In genomic region chr5:162801235-162801634, GRCh38 we compare ENCODE assay signal across 19 cellular contexts.
DNase-seq lines count a peak whose midpoint lies in the region; ATAC-seq and TF ChIP-seq lines count a peak whose summit lies in the region.
"Had no signal": no experiment of that assay in that cellular context is flagged by ENCODE, and none has a peak within 500 bp of the region (broad histone marks: within the 10 kb centered on the region; RNA-seq: fewer than 3 reads in every experiment).

No MANE protein-coding gene starts in this region.

- no peaks in the 10 kb centered on the region for H3K27me3 ChIP-seq in liver (ENCODE audit: control insufficient read depth in 4 of 4, insufficient read depth in 4 of 4, low read length in 3 of 4)
- H3K27me3 ChIP-seq in right lobe of liver: no peaks in the 10 kb centered on the region
- no peaks in the 10 kb centered on the region for H3K27me3 ChIP-seq in MG63
- H3K27me3 ChIP-seq: BE2C; BLaER1 treated with 17β-estradiol and CSF1 and Interleukin-3, amounts not matched to agents 10 nM and 100 nM had no signal

- no peaks in the 10 kb centered on the region for H3K4me1 ChIP-seq in liver (ENCODE audit: control insufficient read depth in 4 of 4, insufficient read depth in 4 of 4, low read length in 3 of 4)
- no peaks in the 10 kb centered on the region for H3K4me1 ChIP-seq in right lobe of liver
- H3K4me1 ChIP-seq: BE2C; BLaER1 treated with 17β-estradiol and CSF1 and Interleukin-3, amounts not matched to agents 10 nM and 100 nM had no signal

- no peak for TF ChIP-seq CTCF in liver (IDR thresholded peaks at IDR 0.05; ENCODE audit: low read depth, low read length, missing input control)
- no peak for TF ChIP-seq CTCF in right lobe of liver (IDR thresholded peaks at IDR 0.05)
- no peak for TF ChIP-seq CTCF in retinal pigment epithelial cell (conservative IDR thresholded peaks at IDR 0.05; ENCODE audit: low read depth, low read length)

- intact Hi-C loops in right lobe of liver (cut with DNase I): no loop called here

- no peak overlapping the region for H3K9ac ChIP-seq in liver (ENCODE audit: low read depth in 1 of 2, low read length in 2 of 2)
- H3K9ac ChIP-seq: BLaER1 treated with 17β-estradiol and CSF1 and Interleukin-3, amounts not matched to agents 10 nM and 100 nM; GM23248 had no signal

- ATAC-seq in right lobe of liver (no peak), GM18858 (IDR thresholded peaks at IDR 0.05; ENCODE audit: unreplicated experiment) (no peak)
- ATAC-seq: GM12878, HCT116 had no signal

- TF ChIP-seq POLR2A in right lobe of liver (IDR thresholded peaks at IDR 0.05): no peak

- H3K27ac ChIP-seq in liver (ENCODE audit: low read depth in 1 of 2, low read length in 2 of 2) (no peak overlapping the region), right lobe of liver (no peak overlapping the region)
- H3K27ac ChIP-seq: BLaER1 treated with 17β-estradiol and CSF1 and Interleukin-3, amounts not matched to agents 10 nM and 100 nM; GM23248 had no signal

- 81% methylated on average over 1 of the region's 1 CpG for WGBS in liver
- WGBS in right lobe of liver (ENCODE audit: insufficient coverage, low coverage, low lambda C conversion rate, missing lambda C conversion rate): 53% methylated on average over 1 of the region's 1 CpG

- DNase-seq in right lobe of liver: no peak
- peak; percentile 9 for DNase-seq in MG63
- DNase-seq in retinal pigment epithelial cell (ENCODE audit: low read depth): peak; percentile 26
- DNase-seq in NCI-H748 (lab: John Stamatoyannopoulos, UW; ENCODE audit: unreplicated experiment): no peak
- DNase-seq: AML-193; BE2C; CD4-positive, alpha-beta T cell; CD8-positive, alpha-beta memory T cell; DMS 273 treated with DMSO at 0.1 percent for 48 hours; DMS79; EL; GDM1; GM23248; H9 had no signal

- no peak overlapping the region for H3K4me3 ChIP-seq in liver (ENCODE audit: low read depth in 1 of 3, low read length in 3 of 3)
- H3K4me3 ChIP-seq in right lobe of liver: no peak overlapping the region
- H3K4me3 ChIP-seq in MG63: no peak overlapping the region
- H3K4me3 ChIP-seq in retinal pigment epithelial cell (ENCODE audit: low read length): no peak overlapping the region
- H3K4me3 ChIP-seq: BLaER1 treated with 17β-estradiol and CSF1 and Interleukin-3, amounts not matched to agents 10 nM and 100 nM; GM12878; GM23248 had no signal

- TF ChIP-seq RAD21 in liver (IDR thresholded peaks at IDR 0.05): no peak

- H3K36me3 ChIP-seq in liver (ENCODE audit: control insufficient read depth in 4 of 4, insufficient read depth in 3 of 4, low read depth in 1 of 4, low read length in 3 of 4) (no peaks in the 10 kb centered on the region), right lobe of liver (no peaks in the 10 kb centered on the region), MG63 (no peaks in the 10 kb centered on the region)
- H3K36me3 ChIP-seq: BE2C; BLaER1 treated with 17β-estradiol and CSF1 and Interleukin-3, amounts not matched to agents 10 nM and 100 nM had no signal

- H3K9me3 ChIP-seq in liver (ENCODE audit: control insufficient read depth in 4 of 4, low read length in 3 of 4) (no peaks in the 10 kb centered on the region), right lobe of liver (no peaks in the 10 kb centered on the region), MG63 (no peaks in the 10 kb centered on the region)
- H3K9me3 ChIP-seq: BE2C; BLaER1 treated with 17β-estradiol and CSF1 and Interleukin-3, amounts not matched to agents 10 nM and 100 nM had no signal

TF ChIP-seq in liver, 16 proteins besides CTCF, POLR2A, EP300 and RAD21:
- TF ChIP-seq NR2F2 (IDR thresholded peaks at IDR 0.05) (peak; percentile 71), TAF1 (conservative IDR thresholded peaks at IDR 0.05) (no peak)

Comparison
In these comparisons a context has a peak if more than half of its experiments do, and no peak if none do; other contexts are left out.
1. DNase-seq: peak in MG63 (single experiment) and retinal pigment epithelial cell (single experiment); none in right lobe of liver (0 of 3) and NCI-H748 (single experiment).